15 cellular contexts compared by ENCODE assay signal in genomic region chr4:67721770-67722597, GRCh38. TPM values are rescaled to one million over a fixed set of nuclear protein-coding genes. Genes with fewer than 3 reads are reported as not detected.
DNase-seq lines count a peak whose midpoint lies in the region; ATAC-seq and TF ChIP-seq lines count a peak whose summit lies in the region.
"Had no signal": no experiment of that assay in that cellular context is flagged by ENCODE, and none has a peak within 500 bp of the region (broad histone marks: within the 10 kb centered on the region; RNA-seq: fewer than 3 reads in every experiment).

No MANE protein-coding gene starts in this region.

- no peaks in the 10 kb centered on the region for H3F3A ChIP-seq in PC-3 (ENCODE audit: low read length, unreplicated experiment)

- intact Hi-C loops in PC-3 (cut with micrococcal nuclease) = no loop called here

- no peaks in the 10 kb centered on the region for H3K27me3 Mint-ChIP-seq in mesothelial cell of epicardium (ENCODE audit: low read depth)
- no peaks in the 10 kb centered on the region for H3K27me3 Mint-ChIP-seq in activated T-helper 17 cell treated with anti-CD3 and anti-CD28 coated beads, Interleukin-2, amount 50 U/mL, for 72 hours

- H3K9ac ChIP-seq in PC-3 (ENCODE audit: low read length) = no peak overlapping the region
- H3K9ac ChIP-seq: GM23248 had no signal

- H3K4me3 Mint-ChIP-seq in mesothelial cell of epicardium = no peak overlapping the region
- no peak overlapping the region for H3K4me3 Mint-ChIP-seq in activated T-helper 17 cell treated with anti-CD3 and anti-CD28 coated beads, Interleukin-2, amount 50 U/mL, for 72 hours

- POLR2A ChIA-PET in PC-3 (lab: Charles Lee; ENCODE audit: unreplicated experiment) = interaction anchor here (0.6 kb wide), 1 partner anchor 11 kb away, joined by 12 read pairs; no protein-coding TSS in a partner anchor

- H3K27ac Mint-ChIP-seq in mesothelial cell of epicardium = peak overlapping the region; percentile 61
- H3K27ac Mint-ChIP-seq in activated T-helper 17 cell treated with anti-CD3 and anti-CD28 coated beads, Interleukin-2, amount 50 U/mL, for 72 hours = no peak overlapping the region

- H3K9me3 ChIP-seq in PC-3 (ENCODE audit: low read length) = 0 out of 2 replicates have a peak, but pooled peaks cover 4% of the 10 kb centered on the region
- H3K9me3 ChIP-seq: ascending aorta, right atrium auricular region had no signal

- peaks cover 5% of the 10 kb centered on the region for H3K9me3 Mint-ChIP-seq in mesothelial cell of epicardium
- H3K9me3 Mint-ChIP-seq in activated T-helper 17 cell treated with anti-CD3 and anti-CD28 coated beads, Interleukin-2, amount 50 U/mL, for 72 hours = no peaks in the 10 kb centered on the region

- TF ChIP-seq CTCF in PC-3 (conservative IDR thresholded peaks at IDR 0.05; ENCODE audit: low read depth, low read length) (no peak), mesothelial cell of epicardium (IDR thresholded peaks at IDR 0.05; ENCODE audit: unreplicated experiment) (no peak)

- H3K36me3 ChIP-seq in PC-3 (ENCODE audit: low read depth, low read length) = peaks cover 20% of the 10 kb centered on the region; the same call in 1 of the 2 replicates
- H3K36me3 ChIP-seq: right atrium auricular region had no signal

- CTCF ChIA-PET in PC-3 (lab: Charles Lee) = interaction anchor here (0.5 kb wide), 1 partner anchor 938 kb away, joined by 3 read pairs; no protein-coding TSS in a partner anchor

- H3K9me2 ChIP-seq in PC-3 (replicated peaks; ENCODE audit: low read length) = no peaks in the 10 kb centered on the region

- peak overlapping the region; percentile 23; the same call in 1 of the 2 replicates for H2AFZ ChIP-seq in PC-3 (ENCODE audit: low read length)
- H2AFZ ChIP-seq: GM23248 had no signal

- peaks cover 20% of the 10 kb centered on the region for H3K4me1 ChIP-seq in PC-3 (ENCODE audit: insufficient read depth, low read length)
- H3K4me1 ChIP-seq: ascending aorta, right atrium auricular region had no signal

- peak overlapping the region; percentile 11; the same call in 1 of the 2 replicates for H3K4me2 ChIP-seq in PC-3 (ENCODE audit: low read length)

- DNase-seq in H4 (ENCODE audit: low spot score) (peak; percentile 74), PC-3 (peak; percentile 94), dermis blood vessel endothelial cell (peak; percentile 47), mesothelial cell of epicardium (ENCODE audit: low spot score in 2 of 2, unreplicated experiment in 2 of 2) (no peak)
- DNase-seq: activated T-cell treated with anti-CD3 and anti-CD28 coated beads for 4 hours, GM23248, KBM-7, NCI-H2171 had no signal

- ATAC-seq in PC-3 (peak; percentile 87), GM21786 (IDR thresholded peaks at IDR 0.05; ENCODE audit: unreplicated experiment) (no peak), HG03521 (IDR thresholded peaks at IDR 0.05; ENCODE audit: unreplicated experiment) (no peak), GM18870 (IDR thresholded peaks at IDR 0.05; ENCODE audit: unreplicated experiment) (no peak)
- no peak for ATAC-seq in activated T-helper 17 cell treated with anti-CD3 and anti-CD28 coated beads, Interleukin-2, amount 50 U/mL, for 72 hours (replicated peaks)

- H3K79me2 ChIP-seq in PC-3 (ENCODE audit: low read length) = no peaks in the 10 kb centered on the region

- no peaks in the 10 kb centered on the region for H3K27me3 ChIP-seq in PC-3 (ENCODE audit: low read length)
- H3K27me3 ChIP-seq: ascending aorta, right atrium auricular region had no signal

- H3K4me1 Mint-ChIP-seq in mesothelial cell of epicardium = peaks cover 2% of the 10 kb centered on the region
- H3K4me1 Mint-ChIP-seq in activated T-helper 17 cell treated with anti-CD3 and anti-CD28 coated beads, Interleukin-2, amount 50 U/mL, for 72 hours = peaks cover 4% of the 10 kb centered on the region

- H3K36me3 Mint-ChIP-seq in mesothelial cell of epicardium = peaks cover 21% of the 10 kb centered on the region
- H3K36me3 Mint-ChIP-seq in activated T-helper 17 cell treated with anti-CD3 and anti-CD28 coated beads, Interleukin-2, amount 50 U/mL, for 72 hours (ENCODE audit: low read depth) = peaks cover 31% of the 10 kb centered on the region

- H3K27ac ChIP-seq in PC-3 (ENCODE audit: low read length) = peak overlapping the region; percentile 42
- H3K27ac ChIP-seq: ascending aorta, GM23248, right atrium auricular region had no signal

- BruUV-seq in PC-3 (replicated peaks; lab: Mats Ljungman, UMichigan) = no TSS peak

- no peak overlapping the region for H3K4me3 ChIP-seq in PC-3 (ENCODE audit: low read length)
- H3K4me3 ChIP-seq: ascending aorta, GM23248, right atrium auricular region had no signal

- H4K20me1 ChIP-seq in PC-3 (ENCODE audit: low read length) = no peaks in the 10 kb centered on the region

RNA-seq across cellular contexts. Expression of gene UBA6, which starts 21.0 kb away (rescaled TPM):
- total RNA-seq in H4 (2014; rRNA removed; shearing (Covaris generic)) = 85.9 and 123 TPM in 2 replicates
- total RNA-seq in PC-3 (2014; rRNA removed) (94.6 and 107 TPM in 2 replicates), dermis blood vessel endothelial cell (224 and 262 TPM in 2 replicates), mesothelial cell of epicardium (81.1 to 88.6 TPM (median 82.3 TPM) in 3 replicates)
- total RNA-seq in activated T-helper 17 cell treated with anti-CD3 and anti-CD28 coated beads, Interleukin-2, amount 50 U/mL, for 72 hours = 100 to 1,000 TPM in 1 of 2 donors, 10 to 100 TPM in 1; 95.9 to 103 TPM

RNA-seq across cellular contexts. Expression of gene GNRHR, which starts 32.2 kb away (rescaled TPM):
- total RNA-seq in H4 (2014; rRNA removed; shearing (Covaris generic)) = not detected in 2 replicates
- total RNA-seq in PC-3 (2014; rRNA removed) = not detected in 2 replicates
- total RNA-seq in dermis blood vessel endothelial cell = not detected in 2 replicates
- not detected in 3 replicates for total RNA-seq in mesothelial cell of epicardium
- total RNA-seq in activated T-helper 17 cell treated with anti-CD3 and anti-CD28 coated beads, Interleukin-2, amount 50 U/mL, for 72 hours = not detected
- total RNA-seq: ascending aorta, GM23248, right atrium auricular region, subcutaneous adipose tissue had no signal

Comparison
In these comparisons a context has a peak if more than half of its experiments do, and no peak if none do; other contexts are left out.
1. DNase-seq: peak in H4 (single experiment), PC-3 (single experiment) and dermis blood vessel endothelial cell (single experiment); none in mesothelial cell of epicardium (0 of 2).